ENCODE assay signal across 27 cellular contexts in the genomic region with DNA sequence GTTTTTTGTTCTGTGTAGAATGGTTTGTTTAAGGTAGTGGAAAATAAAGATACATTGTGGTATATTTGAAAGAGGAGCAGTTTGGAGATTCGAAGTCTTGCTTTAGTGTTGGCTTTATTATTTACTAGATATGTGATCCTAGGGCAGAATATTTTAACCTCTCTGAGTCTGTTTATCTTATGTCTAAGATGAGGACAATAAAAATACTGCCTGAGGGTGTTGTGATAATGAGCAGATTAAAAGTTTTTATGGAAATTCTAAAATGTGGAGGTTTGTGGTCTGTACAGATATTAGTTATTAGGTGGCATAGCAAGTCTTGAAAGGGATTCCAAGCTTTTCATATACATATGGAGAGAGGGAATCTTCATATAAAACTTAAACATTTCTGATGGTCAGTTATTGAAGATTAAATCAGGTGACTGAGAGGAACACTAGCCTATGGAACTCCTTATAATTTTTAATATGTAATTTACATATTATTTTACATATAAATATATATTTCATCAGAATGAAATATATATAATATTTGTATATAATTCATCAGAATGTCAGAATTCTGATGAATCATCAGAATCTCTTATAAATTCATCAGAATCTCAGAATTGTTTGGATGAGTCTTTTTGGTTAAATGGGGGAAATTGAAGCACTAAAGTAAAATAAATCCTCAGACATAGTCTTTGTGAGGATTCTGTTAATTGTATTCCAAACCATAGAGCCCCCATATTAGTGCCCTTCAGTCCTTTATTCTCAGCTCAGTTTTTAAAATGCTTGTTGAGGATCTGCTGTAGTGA. TPM values are rescaled to one million over a fixed set of nuclear protein-coding genes. Genes with fewer than 3 reads are reported as not detected.
DNase-seq lines count a peak whose midpoint lies in the region; ATAC-seq and TF ChIP-seq lines count a peak whose summit lies in the region.
"Had no signal": no experiment of that assay in that cellular context is flagged by ENCODE, and none has a peak within 500 bp of the region (broad histone marks: within the 10 kb centered on the region; RNA-seq: fewer than 3 reads in every experiment).

No MANE protein-coding gene starts in this region.

- H3K36me3 Mint-ChIP-seq in MCF 10A (ENCODE audit: insufficient read depth, unreplicated experiment) (peaks cover 17% of the 10 kb centered on the region), chondrocyte (ENCODE audit: low read depth) (peaks cover 10% of the 10 kb centered on the region)

- POLR2A ChIA-PET in MCF 10A (lab: Yijun Ruan, JAX): interaction anchor here (0.7 to 1.4 kb wide), 6 partner anchors 13 to 465 kb away, joined by 3 to 4 read pairs (median 3); partner anchors contain the start of gene TCF12

- TF ChIP-seq CTCF in MCF 10A (IDR thresholded peaks at IDR 0.05; ENCODE audit: unreplicated experiment) (no peak), breast epithelium (IDR thresholded peaks at IDR 0.05) (no peak), chondrocyte (IDR thresholded peaks at IDR 0.05) (no peak), parathyroid adenoma (IDR thresholded peaks at IDR 0.05) (no peak), GM10266 (IDR thresholded peaks at IDR 0.05; ENCODE audit: control insufficient read depth, insufficient read depth, low read depth, missing control alignments) (no peak)

- H3K9me3 ChIP-seq in breast epithelium: peaks cover 0 to 7% of the 10 kb centered on the region in 2 donors
- H3K9me3 ChIP-seq in KOPT-K1 (ENCODE audit: insufficient read depth, low read length, poor library complexity, severe bottlenecking): peaks cover 22% of the 10 kb centered on the region
- no peaks in the 10 kb centered on the region for H3K9me3 ChIP-seq in parathyroid adenoma (ENCODE audit: control insufficient read depth, low read length)
- H3K9me3 ChIP-seq: adrenal gland, left lung, thoracic aorta, vagina had no signal

- H3K9me3 Mint-ChIP-seq in MCF 10A (ENCODE audit: unreplicated experiment) (peaks cover 14% of the 10 kb centered on the region), chondrocyte (ENCODE audit: low read depth) (peaks cover 17% of the 10 kb centered on the region)

- H3K4me3 Mint-ChIP-seq in MCF 10A (ENCODE audit: unreplicated experiment): no peak overlapping the region
- no peak overlapping the region for H3K4me3 Mint-ChIP-seq in chondrocyte (ENCODE audit: unreplicated experiment)
- H3K4me3 Mint-ChIP-seq: activated naive CD4-positive, alpha-beta T cell treated with anti-CD3 and anti-CD28 coated beads for 36 hours; brain; stimulated activated naive CD8-positive, alpha-beta T cell treated with anti-CD3 and anti-CD28 coated beads, Interleukin-15, Interleukin-2, amounts not matched to agents 100 ng/mL and 50 ng/mL, for 24 hours; T-helper 17 cell had no signal

- H3K79me2 ChIP-seq in parathyroid adenoma: peaks cover 10% of the 10 kb centered on the region

- H2AFZ ChIP-seq in parathyroid adenoma: no peak overlapping the region

- H3K27me3 ChIP-seq in breast epithelium (no peaks in the 10 kb centered on the region), parathyroid adenoma (ENCODE audit: control insufficient read depth, insufficient read depth, low read length) (no peaks in the 10 kb centered on the region)
- H3K27me3 ChIP-seq: adrenal gland, left lung, vagina had no signal

- H3K27ac ChIP-seq in breast epithelium (peak overlapping the region in 1 of 2 donors; percentile 22), KOPT-K1 (ENCODE audit: low read depth, low read length, poor library complexity, severe bottlenecking) (peak overlapping the region; percentile 94), parathyroid adenoma (no peak overlapping the region)
- H3K27ac ChIP-seq: adrenal gland, left lung, thoracic aorta, vagina had no signal

- H3K4me3 ChIP-seq in breast epithelium: no peak overlapping the region
- no peak overlapping the region for H3K4me3 ChIP-seq in parathyroid adenoma (ENCODE audit: low read depth, low read length)
- H3K4me3 ChIP-seq: adrenal gland, left lung, thoracic aorta, vagina had no signal

- no peaks in the 10 kb centered on the region for H3K4me1 ChIP-seq in breast epithelium
- peaks cover 11% of the 10 kb centered on the region for H3K4me1 ChIP-seq in parathyroid adenoma

- no peak overlapping the region for H3K9ac ChIP-seq in parathyroid adenoma

- intact Hi-C loops in MCF 10A (cut with micrococcal nuclease): no loop called here
- intact Hi-C loops in breast epithelium (cut with DNase I; ENCODE audit: low total_unique reads): no loop called here

- H3K36me3 ChIP-seq in breast epithelium (no peaks in the 10 kb centered on the region), KOPT-K1 (ENCODE audit: insufficient read depth, low read length) (peaks cover 46% of the 10 kb centered on the region), parathyroid adenoma (ENCODE audit: control insufficient read depth, insufficient read depth, low read length) (no peaks in the 10 kb centered on the region)
- H3K36me3 ChIP-seq: adrenal gland, left lung, thoracic aorta had no signal

- no peak for TF ChIP-seq POLR2A in breast epithelium (IDR thresholded peaks at IDR 0.05)

- H3K4me1 Mint-ChIP-seq in MCF 10A (ENCODE audit: insufficient read depth, unreplicated experiment) (peaks cover 33% of the 10 kb centered on the region), chondrocyte (ENCODE audit: low read depth) (peaks cover 61% of the 10 kb centered on the region)

- no peak for ATAC-seq in GM19455 (IDR thresholded peaks at IDR 0.05; ENCODE audit: unreplicated experiment)
- ATAC-seq: left lung, right cardiac atrium, SK-N-SH treated with all-trans-retinoic acid at 6 μM for 48 hours, T-helper 17 cell had no signal

- peak overlapping the region; percentile 10 for H3K4me2 ChIP-seq in parathyroid adenoma (ENCODE audit: low read length)

- H3K27me3 Mint-ChIP-seq in MCF 10A (ENCODE audit: insufficient read depth, unreplicated experiment): no peaks in the 10 kb centered on the region
- no peaks in the 10 kb centered on the region for H3K27me3 Mint-ChIP-seq in chondrocyte (ENCODE audit: low read depth)
- H3K27me3 Mint-ChIP-seq: stimulated activated naive CD8-positive, alpha-beta T cell treated with anti-CD3 and anti-CD28 coated beads, Interleukin-15, Interleukin-2, amounts not matched to agents 100 ng/mL and 50 ng/mL, for 24 hours; T-helper 17 cell had no signal

- no TSS peak for BruUV-seq in MCF 10A (replicated peaks; lab: Mats Ljungman, UMichigan)

- H3K27ac Mint-ChIP-seq in MCF 10A (ENCODE audit: low read depth, unreplicated experiment): peak overlapping the region; percentile 26
- H3K27ac Mint-ChIP-seq in chondrocyte (ENCODE audit: unreplicated experiment): peak overlapping the region; percentile 52
- H3K27ac Mint-ChIP-seq: activated naive CD4-positive, alpha-beta T cell treated with anti-CD3 and anti-CD28 coated beads for 36 hours; stimulated activated naive CD8-positive, alpha-beta T cell treated with anti-CD3 and anti-CD28 coated beads, Interleukin-15, Interleukin-2, amounts not matched to agents 100 ng/mL and 50 ng/mL, for 24 hours; T-helper 17 cell had no signal

- CTCF ChIA-PET in MCF 10A (lab: Yijun Ruan, JAX): interaction anchor here (1.1 to 1.3 kb wide), 2 partner anchors 16 to 213 kb away, joined by 4 to 5 read pairs; partner anchors contain the start of gene TCF12

- DNase-seq in MCF 10A (ENCODE audit: unreplicated experiment) (no peak), breast epithelium (ENCODE audit: low spot score in 2 of 2) (no peak), chondrocyte (ENCODE audit: low spot score) (no peak), GM10266 (ENCODE audit: extremely low spot score) (no peak), NCI-H446 treated with DMSO at 0.1 percent for 48 hours (lab: John Stamatoyannopoulos, UW) (no peak)
- DNase-seq: activated CD4-positive, alpha-beta T cell treated with anti-CD3 and anti-CD28 coated beads, Interleukin-2, amount 50 U/mL, for 48 hours; activated CD4-positive, CD25-positive, alpha-beta regulatory T cell treated with anti-CD3 and anti-CD28 coated beads, Interleukin-2, amount 50 U/mL, for 72 hours; effector CD4-positive, alpha-beta T cell; glutamatergic neuron; left lung; mesenchymal stem cell; NCI-H1092 treated with DMSO at 0.1 percent for 48 hours; NCI-H187 treated with DMSO at 0.1 percent for 48 hours; NCI-H526; right cardiac atrium; stimulated activated CD4-positive, alpha-beta T cell treated with anti-CD3 and anti-CD28 coated beads, Interleukin-2, amount 100 ng/mL, for 24 hours; T-helper 17 cell had no signal

RNA-seq across cellular contexts. Expression of gene TCF12, which starts 15.2 kb away (rescaled TPM):
- total RNA-seq in MCF 10A (2022) (140 and 163 TPM in 2 replicates), breast epithelium (100 to 1,000 TPM; 164 to 198 (median 174) TPM), chondrocyte (106 to 154 TPM (median 110 TPM) in 3 replicates)
